In genomic region chr18:79069792-79070151, GRCh38 we compare ENCODE assay signal across 2 cellular contexts.
A peak's percentile ranks its signal among the peaks of the same experiment; 100 is the strongest.
TF ChIP-seq lines count a peak whose summit lies in the region.

No MANE protein-coding gene starts in this region.

TF ChIP-seq in GM12891, 5 proteins besides CTCF, POLR2A, EP300 and RAD21:
- TF ChIP-seq SPI1 (IDR thresholded peaks at IDR 0.05; ENCODE audit: low read depth, low read length) (no peak), TAF1 (IDR thresholded peaks at IDR 0.05; ENCODE audit: low read depth, low read length) (no peak), POU2F2 (IDR thresholded peaks at IDR 0.05; ENCODE audit: low read depth, low read length) (no peak), POLR2AphosphoS5 (IDR thresholded peaks at IDR 0.05; ENCODE audit: low read depth, low read length) (no peak), PAX5 (IDR thresholded peaks at IDR 0.05; ENCODE audit: insufficient read depth, low read length, severe bottlenecking) (no peak)

TF ChIP-seq in H1, 55 proteins besides CTCF, POLR2A, EP300 and RAD21:
- TF ChIP-seq NANOG (IDR thresholded peaks at IDR 0.05; ENCODE audit: insufficient read depth, low read depth, low read length, poor library complexity, severe bottlenecking): no peak
- peak; percentile 17 for TF ChIP-seq ASH2L (IDR thresholded peaks at IDR 0.05; ENCODE audit: low read length)
- 0 out of 2 replicates have a peak, but pooled peaks have one; percentile 44 for TF ChIP-seq KDM5A (IDR thresholded peaks at IDR 0.05; ENCODE audit: low read length)
TF ChIP-seq in H1: peak in this region for 2.
